9 cellular contexts compared by ENCODE assay signal in the genomic region with DNA sequence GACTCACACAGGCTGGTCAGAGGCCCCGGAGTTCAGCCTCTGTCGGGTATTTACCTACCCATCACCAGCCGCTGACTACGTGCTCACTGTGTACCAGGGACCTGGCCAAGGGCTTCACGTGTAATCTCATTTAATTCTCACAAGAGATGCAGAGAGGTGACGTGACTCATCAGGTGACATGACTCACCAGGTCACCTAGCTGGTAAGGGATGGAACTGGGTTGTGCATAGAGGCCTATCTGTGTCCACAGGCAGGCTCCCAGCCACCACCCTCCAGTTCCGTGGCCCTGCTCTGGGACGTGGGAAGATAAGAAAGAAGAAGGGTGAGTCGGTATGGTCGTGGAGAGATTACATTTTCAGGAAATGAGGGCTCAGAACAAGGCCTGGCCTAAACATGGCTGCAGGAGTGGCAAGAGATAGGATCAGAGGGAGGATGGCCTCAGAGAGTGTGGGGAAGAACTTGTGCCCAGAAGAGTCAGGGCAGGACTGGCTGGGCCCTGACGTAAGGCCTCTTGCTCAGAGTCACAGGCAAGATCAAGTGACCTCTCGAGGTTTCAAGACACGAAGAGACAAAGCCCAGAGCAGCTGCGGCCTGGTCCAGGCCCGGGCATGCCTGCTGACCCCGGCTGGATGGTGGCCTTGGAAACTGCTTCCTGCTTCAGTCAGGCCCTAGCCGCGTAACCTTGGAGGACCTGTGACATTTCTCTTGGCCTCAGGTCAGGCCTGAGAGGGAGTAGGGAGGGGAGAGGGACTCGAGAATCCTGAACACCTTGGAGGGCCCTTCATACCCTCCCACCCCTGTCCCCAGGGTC. TPM values are rescaled to one million over a fixed set of nuclear protein-coding genes. Genes with fewer than 3 reads are reported as not detected.
DNase-seq lines count a peak whose midpoint lies in the region; ATAC-seq, FAIRE-seq and TF ChIP-seq lines count a peak whose summit lies in the region.
"Had no signal": no experiment of that assay in that cellular context is flagged by ENCODE, and none has a peak within 500 bp of the region (broad histone marks: within the 10 kb centered on the region; RNA-seq: fewer than 3 reads in every experiment).

No MANE protein-coding gene starts in this region.

- no peak for TF ChIP-seq CTCF in endodermal cell (conservative IDR thresholded peaks at IDR 0.05)
- TF ChIP-seq CTCF in natural killer cell (IDR thresholded peaks at IDR 0.05): no peak

- no peaks in the 10 kb centered on the region for H3K27me3 ChIP-seq in SJSA1 (replicated peaks)
- no peaks in the 10 kb centered on the region for H3K27me3 ChIP-seq in endodermal cell (ENCODE audit: control insufficient read depth, insufficient read depth, low read length, poor library complexity, severe bottlenecking)

- FAIRE-seq in H54 (lab: Jason Lieb, UNC): peak; percentile 75

- H3K9me3 ChIP-seq in SJSA1 (replicated peaks) (no peaks in the 10 kb centered on the region), endodermal cell (ENCODE audit: control insufficient read depth, low read length) (no peaks in the 10 kb centered on the region)

- intact Hi-C loops in natural killer cell (cut with micrococcal nuclease): no loop called here

- DNase-seq in H54 (ENCODE audit: insufficient read length, low spot score) (peak; percentile 75), SJSA1 (ENCODE audit: low read depth in 1 of 2, low spot score in 2 of 2) (no peak), endodermal cell (peak; percentile 72), natural killer cell (no peak), cortex of kidney (lab: John Stamatoyannopoulos, UW) (no peak), GM19240 (ENCODE audit: insufficient read length, low spot score) (no peak), AML-193 (lab: John Stamatoyannopoulos, UW) (no peak)

- H3K9ac ChIP-seq in endodermal cell (ENCODE audit: extremely low read depth, low read length, poor library complexity, severe bottlenecking): no peak overlapping the region
- H3K9ac ChIP-seq: KMS-11 had no signal

- H3K9me3 Mint-ChIP-seq in endodermal cell (no peaks in the 10 kb centered on the region), natural killer cell (no peaks in the 10 kb centered on the region)

- H3K4me3 Mint-ChIP-seq in endodermal cell: no peak overlapping the region
- H3K4me3 Mint-ChIP-seq in natural killer cell: no peak overlapping the region

- 87 to 93% methylated on average over 16 to 19 of the region's 19 CpGs for WGBS in endodermal cell (ENCODE audit: insufficient coverage in 1 of 2, insufficient read length in 1 of 2), 2 experiments

- H3K27me3 Mint-ChIP-seq in endodermal cell (ENCODE audit: insufficient read depth) (no peaks in the 10 kb centered on the region), natural killer cell (ENCODE audit: low read depth in 2 of 2) (no peaks in the 10 kb centered on the region)

- no peak for TF ChIP-seq POLR2A in H54 (IDR thresholded peaks at IDR 0.05; ENCODE audit: low read depth, low read length)

- H3K27ac ChIP-seq in SJSA1 (peak overlapping the region; percentile 28), endodermal cell (ENCODE audit: low read depth, low read length) (peak overlapping the region; percentile 65)
- H3K27ac ChIP-seq: KMS-11 had no signal

- peaks cover 32% of the 10 kb centered on the region for H3K36me3 Mint-ChIP-seq in endodermal cell (ENCODE audit: low read depth)
- no peaks in the 10 kb centered on the region for H3K36me3 Mint-ChIP-seq in natural killer cell

- H3K27ac Mint-ChIP-seq in endodermal cell (peak overlapping the region; percentile 90), natural killer cell (peak overlapping the region; percentile 23 to 27)

- H3K36me3 ChIP-seq in SJSA1 (peaks cover 42% of the 10 kb centered on the region), endodermal cell (ENCODE audit: control insufficient read depth, insufficient read depth, low read length) (peaks cover 10% of the 10 kb centered on the region)

- H3K4me1 ChIP-seq in SJSA1 (replicated peaks) (peaks cover 68% of the 10 kb centered on the region), endodermal cell (ENCODE audit: control insufficient read depth, insufficient read depth, low read length) (peaks cover 7% of the 10 kb centered on the region)

- ATAC-seq in natural killer cell: peak in 1 of 3 donors; percentile 12
- ATAC-seq in HG02840 (IDR thresholded peaks at IDR 0.05; ENCODE audit: low FRiP score, unreplicated experiment): no peak

- peaks cover 27% of the 10 kb centered on the region for H3K4me1 Mint-ChIP-seq in endodermal cell
- H3K4me1 Mint-ChIP-seq in natural killer cell: peaks cover 13 to 34% of the 10 kb centered on the region in 2 donors

- H3K4me3 ChIP-seq in SJSA1 (no peak overlapping the region), endodermal cell (ENCODE audit: low read length) (no peak overlapping the region)

RNA-seq across cellular contexts. Expression of gene WASF2, which starts 52.7 kb away (rescaled TPM):
- total RNA-seq in SJSA1 (2014; rRNA removed; shearing (Covaris generic)): 16.4 and 19.2 TPM in 2 replicates
- total RNA-seq in endodermal cell (10 to 100 TPM; 90.0 to 98.8 TPM), natural killer cell (100 to 1,000 TPM; 137 to 153 (median 143) TPM)
- polyA plus RNA-seq in endodermal cell (2013, experiment 1 of 2): 67.7 TPM
- 64.0 TPM for polyA plus RNA-seq in endodermal cell (2013, experiment 2 of 2)

Comparison
In these comparisons a context has a peak if more than half of its experiments do, and no peak if none do; other contexts are left out.
1. DNase-seq: peak in H54 (single experiment) and endodermal cell (single experiment); none in SJSA1 (0 of 2), natural killer cell (single experiment), cortex of kidney (single experiment), GM19240 (single experiment) and AML-193 (0 of 2).